1 cellular context compared by ENCODE assay signal in the genomic region with DNA sequence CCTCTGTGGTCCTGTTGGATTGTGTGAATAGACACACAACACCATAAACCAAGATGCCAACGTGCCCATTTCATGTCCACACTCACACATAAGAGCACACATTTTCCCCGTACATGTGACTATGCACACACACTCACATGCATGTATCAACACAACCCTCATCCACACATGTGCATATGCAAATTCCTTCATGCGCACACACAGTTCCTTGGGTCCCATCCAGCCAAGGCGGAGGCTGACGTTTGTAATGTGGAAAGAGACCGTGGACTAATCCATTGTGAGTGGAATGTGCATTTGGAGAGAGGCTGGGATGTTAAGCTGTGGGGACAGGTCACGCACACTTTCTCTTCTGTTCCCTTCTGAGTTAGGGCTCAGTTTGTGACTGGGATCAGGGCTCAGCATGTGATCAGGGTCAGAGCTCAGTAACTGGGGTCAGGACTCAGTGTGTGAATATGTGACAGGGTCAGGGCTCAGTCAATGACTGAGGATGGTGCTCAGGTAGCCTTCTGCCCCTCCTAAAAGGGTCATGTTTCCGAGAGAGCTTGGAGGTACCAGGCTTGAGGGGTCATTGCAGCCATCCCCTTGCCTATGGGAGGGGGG.
TF ChIP-seq lines count a peak whose summit lies in the region.

No MANE protein-coding gene starts in this region.

TF ChIP-seq in HepG2, 621 proteins besides CTCF, POLR2A, EP300 and RAD21 (continued from another document and continues in another):
- TF ChIP-seq, protein P1, sequence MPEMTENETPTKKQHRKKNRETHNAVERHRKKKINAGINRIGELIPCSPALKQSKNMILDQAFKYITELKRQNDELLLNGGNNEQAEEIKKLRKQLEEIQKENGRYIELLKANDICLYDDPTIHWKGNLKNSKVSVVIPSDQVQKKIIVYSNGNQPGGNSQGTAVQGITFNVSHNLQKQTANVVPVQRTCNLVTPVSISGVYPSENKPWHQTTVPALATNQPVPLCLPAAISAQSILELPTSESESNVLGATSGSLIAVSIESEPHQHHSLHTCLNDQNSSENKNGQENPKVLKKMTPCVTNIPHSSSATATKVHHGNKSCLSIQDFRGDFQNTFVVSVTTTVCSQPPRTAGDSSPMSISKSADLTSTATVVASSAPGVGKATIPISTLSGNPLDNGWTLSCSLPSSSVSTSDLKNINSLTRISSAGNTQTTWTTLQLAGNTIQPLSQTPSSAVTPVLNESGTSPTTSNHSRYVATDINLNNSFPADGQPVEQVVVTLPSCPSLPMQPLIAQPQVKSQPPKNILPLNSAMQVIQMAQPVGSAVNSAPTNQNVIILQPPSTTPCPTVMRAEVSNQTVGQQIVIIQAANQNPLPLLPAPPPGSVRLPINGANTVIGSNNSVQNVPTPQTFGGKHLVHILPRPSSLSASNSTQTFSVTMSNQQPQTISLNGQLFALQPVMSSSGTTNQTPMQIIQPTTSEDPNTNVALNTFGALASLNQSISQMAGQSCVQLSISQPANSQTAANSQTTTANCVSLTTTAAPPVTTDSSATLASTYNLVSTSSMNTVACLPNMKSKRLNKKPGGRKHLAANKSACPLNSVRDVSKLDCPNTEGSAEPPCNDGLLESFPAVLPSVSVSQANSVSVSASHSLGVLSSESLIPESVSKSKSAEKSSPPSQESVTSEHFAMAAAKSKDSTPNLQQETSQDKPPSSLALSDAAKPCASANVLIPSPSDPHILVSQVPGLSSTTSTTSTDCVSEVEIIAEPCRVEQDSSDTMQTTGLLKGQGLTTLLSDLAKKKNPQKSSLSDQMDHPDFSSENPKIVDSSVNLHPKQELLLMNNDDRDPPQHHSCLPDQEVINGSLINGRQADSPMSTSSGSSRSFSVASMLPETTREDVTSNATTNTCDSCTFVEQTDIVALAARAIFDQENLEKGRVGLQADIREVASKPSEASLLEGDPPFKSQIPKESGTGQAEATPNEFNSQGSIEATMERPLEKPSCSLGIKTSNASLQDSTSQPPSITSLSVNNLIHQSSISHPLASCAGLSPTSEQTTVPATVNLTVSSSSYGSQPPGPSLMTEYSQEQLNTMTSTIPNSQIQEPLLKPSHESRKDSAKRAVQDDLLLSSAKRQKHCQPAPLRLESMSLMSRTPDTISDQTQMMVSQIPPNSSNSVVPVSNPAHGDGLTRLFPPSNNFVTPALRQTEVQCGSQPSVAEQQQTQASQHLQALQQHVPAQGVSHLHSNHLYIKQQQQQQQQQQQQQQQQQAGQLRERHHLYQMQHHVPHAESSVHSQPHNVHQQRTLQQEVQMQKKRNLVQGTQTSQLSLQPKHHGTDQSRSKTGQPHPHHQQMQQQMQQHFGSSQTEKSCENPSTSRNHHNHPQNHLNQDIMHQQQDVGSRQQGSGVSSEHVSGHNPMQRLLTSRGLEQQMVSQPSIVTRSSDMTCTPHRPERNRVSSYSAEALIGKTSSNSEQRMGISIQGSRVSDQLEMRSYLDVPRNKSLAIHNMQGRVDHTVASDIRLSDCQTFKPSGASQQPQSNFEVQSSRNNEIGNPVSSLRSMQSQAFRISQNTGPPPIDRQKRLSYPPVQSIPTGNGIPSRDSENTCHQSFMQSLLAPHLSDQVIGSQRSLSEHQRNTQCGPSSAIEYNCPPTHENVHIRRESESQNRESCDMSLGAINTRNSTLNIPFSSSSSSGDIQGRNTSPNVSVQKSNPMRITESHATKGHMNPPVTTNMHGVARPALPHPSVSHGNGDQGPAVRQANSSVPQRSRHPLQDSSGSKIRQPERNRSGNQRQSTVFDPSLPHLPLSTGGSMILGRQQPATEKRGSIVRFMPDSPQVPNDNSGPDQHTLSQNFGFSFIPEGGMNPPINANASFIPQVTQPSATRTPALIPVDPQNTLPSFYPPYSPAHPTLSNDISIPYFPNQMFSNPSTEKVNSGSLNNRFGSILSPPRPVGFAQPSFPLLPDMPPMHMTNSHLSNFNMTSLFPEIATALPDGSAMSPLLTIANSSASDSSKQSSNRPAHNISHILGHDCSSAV (CRISPR knock-in tag; IDR thresholded peaks at IDR 0.05; ENCODE audit: borderline replicate concordance): no peak
- TF ChIP-seq HES4 (CRISPR knock-in tag; IDR thresholded peaks at IDR 0.05; ENCODE audit: borderline replicate concordance): 0 out of 2 replicates have a peak, but pooled peaks have one; percentile 52
- TF ChIP-seq, protein P2, sequence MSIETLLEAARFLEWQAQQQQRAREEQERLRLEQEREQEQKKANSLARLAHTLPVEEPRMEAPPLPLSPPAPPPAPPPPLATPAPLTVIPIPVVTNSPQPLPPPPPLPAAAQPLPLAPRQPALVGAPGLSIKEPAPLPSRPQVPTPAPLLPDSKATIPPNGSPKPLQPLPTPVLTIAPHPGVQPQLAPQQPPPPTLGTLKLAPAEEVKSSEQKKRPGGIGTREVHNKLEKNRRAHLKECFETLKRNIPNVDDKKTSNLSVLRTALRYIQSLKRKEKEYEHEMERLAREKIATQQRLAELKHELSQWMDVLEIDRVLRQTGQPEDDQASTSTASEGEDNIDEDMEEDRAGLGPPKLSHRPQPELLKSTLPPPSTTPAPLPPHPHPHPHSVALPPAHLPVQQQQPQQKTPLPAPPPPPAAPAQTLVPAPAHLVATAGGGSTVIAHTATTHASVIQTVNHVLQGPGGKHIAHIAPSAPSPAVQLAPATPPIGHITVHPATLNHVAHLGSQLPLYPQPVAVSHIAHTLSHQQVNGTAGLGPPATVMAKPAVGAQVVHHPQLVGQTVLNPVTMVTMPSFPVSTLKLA (IDR thresholded peaks at IDR 0.05): peak; percentile 88
- TF ChIP-seq, protein P3, sequence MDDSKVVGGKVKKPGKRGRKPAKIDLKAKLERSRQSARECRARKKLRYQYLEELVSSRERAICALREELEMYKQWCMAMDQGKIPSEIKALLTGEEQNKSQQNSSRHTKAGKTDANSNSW (CRISPR knock-in tag; IDR thresholded peaks at IDR 0.05; ENCODE audit: borderline replicate concordance): 0 out of 2 replicates have a peak, but pooled peaks have one; percentile 47
- TF ChIP-seq NFYB (CRISPR knock-in tag; IDR thresholded peaks at IDR 0.05): no peak
- TF ChIP-seq ZNF326 (CRISPR knock-in tag; IDR thresholded peaks at IDR 0.05; ENCODE audit: borderline replicate concordance): peak; percentile 82; the same call in 1 of the 2 replicates
- TF ChIP-seq, protein P4, sequence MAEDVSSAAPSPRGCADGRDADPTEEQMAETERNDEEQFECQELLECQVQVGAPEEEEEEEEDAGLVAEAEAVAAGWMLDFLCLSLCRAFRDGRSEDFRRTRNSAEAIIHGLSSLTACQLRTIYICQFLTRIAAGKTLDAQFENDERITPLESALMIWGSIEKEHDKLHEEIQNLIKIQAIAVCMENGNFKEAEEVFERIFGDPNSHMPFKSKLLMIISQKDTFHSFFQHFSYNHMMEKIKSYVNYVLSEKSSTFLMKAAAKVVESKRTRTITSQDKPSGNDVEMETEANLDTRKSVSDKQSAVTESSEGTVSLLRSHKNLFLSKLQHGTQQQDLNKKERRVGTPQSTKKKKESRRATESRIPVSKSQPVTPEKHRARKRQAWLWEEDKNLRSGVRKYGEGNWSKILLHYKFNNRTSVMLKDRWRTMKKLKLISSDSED (CRISPR knock-in tag; IDR thresholded peaks at IDR 0.05): peak; percentile 93; the same call in 1 of the 2 replicates
- TF ChIP-seq MZF1 (CRISPR knock-in tag; IDR thresholded peaks at IDR 0.05; ENCODE audit: borderline replicate concordance): 0 out of 2 replicates have a peak, but pooled peaks have one; percentile 79
- TF ChIP-seq NRL (CRISPR knock-in tag; IDR thresholded peaks at IDR 0.05; ENCODE audit: borderline replicate concordance): no peak
- TF ChIP-seq, protein P5, sequence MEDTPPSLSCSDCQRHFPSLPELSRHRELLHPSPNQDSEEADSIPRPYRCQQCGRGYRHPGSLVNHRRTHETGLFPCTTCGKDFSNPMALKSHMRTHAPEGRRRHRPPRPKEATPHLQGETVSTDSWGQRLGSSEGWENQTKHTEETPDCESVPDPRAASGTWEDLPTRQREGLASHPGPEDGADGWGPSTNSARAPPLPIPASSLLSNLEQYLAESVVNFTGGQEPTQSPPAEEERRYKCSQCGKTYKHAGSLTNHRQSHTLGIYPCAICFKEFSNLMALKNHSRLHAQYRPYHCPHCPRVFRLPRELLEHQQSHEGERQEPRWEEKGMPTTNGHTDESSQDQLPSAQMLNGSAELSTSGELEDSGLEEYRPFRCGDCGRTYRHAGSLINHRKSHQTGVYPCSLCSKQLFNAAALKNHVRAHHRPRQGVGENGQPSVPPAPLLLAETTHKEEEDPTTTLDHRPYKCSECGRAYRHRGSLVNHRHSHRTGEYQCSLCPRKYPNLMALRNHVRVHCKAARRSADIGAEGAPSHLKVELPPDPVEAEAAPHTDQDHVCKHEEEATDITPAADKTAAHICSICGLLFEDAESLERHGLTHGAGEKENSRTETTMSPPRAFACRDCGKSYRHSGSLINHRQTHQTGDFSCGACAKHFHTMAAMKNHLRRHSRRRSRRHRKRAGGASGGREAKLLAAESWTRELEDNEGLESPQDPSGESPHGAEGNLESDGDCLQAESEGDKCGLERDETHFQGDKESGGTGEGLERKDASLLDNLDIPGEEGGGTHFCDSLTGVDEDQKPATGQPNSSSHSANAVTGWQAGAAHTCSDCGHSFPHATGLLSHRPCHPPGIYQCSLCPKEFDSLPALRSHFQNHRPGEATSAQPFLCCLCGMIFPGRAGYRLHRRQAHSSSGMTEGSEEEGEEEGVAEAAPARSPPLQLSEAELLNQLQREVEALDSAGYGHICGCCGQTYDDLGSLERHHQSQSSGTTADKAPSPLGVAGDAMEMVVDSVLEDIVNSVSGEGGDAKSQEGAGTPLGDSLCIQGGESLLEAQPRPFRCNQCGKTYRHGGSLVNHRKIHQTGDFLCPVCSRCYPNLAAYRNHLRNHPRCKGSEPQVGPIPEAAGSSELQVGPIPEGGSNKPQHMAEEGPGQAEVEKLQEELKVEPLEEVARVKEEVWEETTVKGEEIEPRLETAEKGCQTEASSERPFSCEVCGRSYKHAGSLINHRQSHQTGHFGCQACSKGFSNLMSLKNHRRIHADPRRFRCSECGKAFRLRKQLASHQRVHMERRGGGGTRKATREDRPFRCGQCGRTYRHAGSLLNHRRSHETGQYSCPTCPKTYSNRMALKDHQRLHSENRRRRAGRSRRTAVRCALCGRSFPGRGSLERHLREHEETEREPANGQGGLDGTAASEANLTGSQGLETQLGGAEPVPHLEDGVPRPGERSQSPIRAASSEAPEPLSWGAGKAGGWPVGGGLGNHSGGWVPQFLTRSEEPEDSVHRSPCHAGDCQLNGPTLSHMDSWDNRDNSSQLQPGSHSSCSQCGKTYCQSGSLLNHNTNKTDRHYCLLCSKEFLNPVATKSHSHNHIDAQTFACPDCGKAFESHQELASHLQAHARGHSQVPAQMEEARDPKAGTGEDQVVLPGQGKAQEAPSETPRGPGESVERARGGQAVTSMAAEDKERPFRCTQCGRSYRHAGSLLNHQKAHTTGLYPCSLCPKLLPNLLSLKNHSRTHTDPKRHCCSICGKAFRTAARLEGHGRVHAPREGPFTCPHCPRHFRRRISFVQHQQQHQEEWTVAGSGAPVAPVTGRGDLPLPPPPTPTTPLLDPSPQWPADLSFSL (CRISPR knock-in tag; IDR thresholded peaks at IDR 0.05): peak; percentile 93
- peak; percentile 23; the same call in 1 of the 2 replicates for TF ChIP-seq MYNN (CRISPR knock-in tag; IDR thresholded peaks at IDR 0.05; ENCODE audit: low read depth)
- TF ChIP-seq YEATS2 (CRISPR knock-in tag; IDR thresholded peaks at IDR 0.05; ENCODE audit: borderline replicate concordance): no peak
- TF ChIP-seq JUN (CRISPR knock-in tag; IDR thresholded peaks at IDR 0.05): no peak; the same call in 1 of the 2 replicates
- TF ChIP-seq NR2C2 (CRISPR knock-in tag; IDR thresholded peaks at IDR 0.05; ENCODE audit: borderline replicate concordance): peak; percentile 74
- no peak for TF ChIP-seq ELF4 (CRISPR knock-in tag; IDR thresholded peaks at IDR 0.05; ENCODE audit: borderline replicate concordance)
- no peak for TF ChIP-seq SP2 (CRISPR knock-in tag; IDR thresholded peaks at IDR 0.05)
- TF ChIP-seq GZF1 (CRISPR knock-in tag; IDR thresholded peaks at IDR 0.05): peak; percentile 83; the same call in 1 of the 2 replicates
- peak; percentile 13 for TF ChIP-seq ARNTL (CRISPR knock-in tag; IDR thresholded peaks at IDR 0.05)
- 0 out of 2 replicates have a peak, but pooled peaks have one; percentile 7 for TF ChIP-seq ZNF749 (CRISPR knock-in tag; IDR thresholded peaks at IDR 0.05; ENCODE audit: borderline replicate concordance)
- TF ChIP-seq, protein P6, sequence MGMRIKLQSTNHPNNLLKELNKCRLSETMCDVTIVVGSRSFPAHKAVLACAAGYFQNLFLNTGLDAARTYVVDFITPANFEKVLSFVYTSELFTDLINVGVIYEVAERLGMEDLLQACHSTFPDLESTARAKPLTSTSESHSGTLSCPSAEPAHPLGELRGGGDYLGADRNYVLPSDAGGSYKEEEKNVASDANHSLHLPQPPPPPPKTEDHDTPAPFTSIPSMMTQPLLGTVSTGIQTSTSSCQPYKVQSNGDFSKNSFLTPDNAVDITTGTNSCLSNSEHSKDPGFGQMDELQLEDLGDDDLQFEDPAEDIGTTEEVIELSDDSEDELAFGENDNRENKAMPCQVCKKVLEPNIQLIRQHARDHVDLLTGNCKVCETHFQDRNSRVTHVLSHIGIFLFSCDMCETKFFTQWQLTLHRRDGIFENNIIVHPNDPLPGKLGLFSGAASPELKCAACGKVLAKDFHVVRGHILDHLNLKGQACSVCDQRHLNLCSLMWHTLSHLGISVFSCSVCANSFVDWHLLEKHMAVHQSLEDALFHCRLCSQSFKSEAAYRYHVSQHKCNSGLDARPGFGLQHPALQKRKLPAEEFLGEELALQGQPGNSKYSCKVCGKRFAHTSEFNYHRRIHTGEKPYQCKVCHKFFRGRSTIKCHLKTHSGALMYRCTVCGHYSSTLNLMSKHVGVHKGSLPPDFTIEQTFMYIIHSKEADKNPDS (CRISPR knock-in tag; IDR thresholded peaks at IDR 0.05): 0 out of 2 replicates have a peak, but pooled peaks have one; percentile 64
- TF ChIP-seq ZNF589 (CRISPR knock-in tag; conservative IDR thresholded peaks at IDR 0.05): 0 out of 2 replicates have a peak, but pooled peaks have one; percentile 43
- TF ChIP-seq, protein P7, sequence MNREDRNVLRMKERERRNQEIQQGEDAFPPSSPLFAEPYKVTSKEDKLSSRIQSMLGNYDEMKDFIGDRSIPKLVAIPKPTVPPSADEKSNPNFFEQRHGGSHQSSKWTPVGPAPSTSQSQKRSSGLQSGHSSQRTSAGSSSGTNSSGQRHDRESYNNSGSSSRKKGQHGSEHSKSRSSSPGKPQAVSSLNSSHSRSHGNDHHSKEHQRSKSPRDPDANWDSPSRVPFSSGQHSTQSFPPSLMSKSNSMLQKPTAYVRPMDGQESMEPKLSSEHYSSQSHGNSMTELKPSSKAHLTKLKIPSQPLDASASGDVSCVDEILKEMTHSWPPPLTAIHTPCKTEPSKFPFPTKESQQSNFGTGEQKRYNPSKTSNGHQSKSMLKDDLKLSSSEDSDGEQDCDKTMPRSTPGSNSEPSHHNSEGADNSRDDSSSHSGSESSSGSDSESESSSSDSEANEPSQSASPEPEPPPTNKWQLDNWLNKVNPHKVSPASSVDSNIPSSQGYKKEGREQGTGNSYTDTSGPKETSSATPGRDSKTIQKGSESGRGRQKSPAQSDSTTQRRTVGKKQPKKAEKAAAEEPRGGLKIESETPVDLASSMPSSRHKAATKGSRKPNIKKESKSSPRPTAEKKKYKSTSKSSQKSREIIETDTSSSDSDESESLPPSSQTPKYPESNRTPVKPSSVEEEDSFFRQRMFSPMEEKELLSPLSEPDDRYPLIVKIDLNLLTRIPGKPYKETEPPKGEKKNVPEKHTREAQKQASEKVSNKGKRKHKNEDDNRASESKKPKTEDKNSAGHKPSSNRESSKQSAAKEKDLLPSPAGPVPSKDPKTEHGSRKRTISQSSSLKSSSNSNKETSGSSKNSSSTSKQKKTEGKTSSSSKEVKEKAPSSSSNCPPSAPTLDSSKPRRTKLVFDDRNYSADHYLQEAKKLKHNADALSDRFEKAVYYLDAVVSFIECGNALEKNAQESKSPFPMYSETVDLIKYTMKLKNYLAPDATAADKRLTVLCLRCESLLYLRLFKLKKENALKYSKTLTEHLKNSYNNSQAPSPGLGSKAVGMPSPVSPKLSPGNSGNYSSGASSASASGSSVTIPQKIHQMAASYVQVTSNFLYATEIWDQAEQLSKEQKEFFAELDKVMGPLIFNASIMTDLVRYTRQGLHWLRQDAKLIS (CRISPR knock-in tag; IDR thresholded peaks at IDR 0.05): no peak
- 0 out of 2 replicates have a peak, but pooled peaks have one; percentile 6 for TF ChIP-seq ZNF12 (CRISPR knock-in tag; IDR thresholded peaks at IDR 0.05)
- peak; percentile 87 for TF ChIP-seq ZNF883 (CRISPR knock-in tag; IDR thresholded peaks at IDR 0.05; ENCODE audit: not compliant biosample characterization)
- TF ChIP-seq SPEN (CRISPR knock-in tag; IDR thresholded peaks at IDR 0.05; ENCODE audit: low read depth): no peak
